In the genomic region with DNA sequence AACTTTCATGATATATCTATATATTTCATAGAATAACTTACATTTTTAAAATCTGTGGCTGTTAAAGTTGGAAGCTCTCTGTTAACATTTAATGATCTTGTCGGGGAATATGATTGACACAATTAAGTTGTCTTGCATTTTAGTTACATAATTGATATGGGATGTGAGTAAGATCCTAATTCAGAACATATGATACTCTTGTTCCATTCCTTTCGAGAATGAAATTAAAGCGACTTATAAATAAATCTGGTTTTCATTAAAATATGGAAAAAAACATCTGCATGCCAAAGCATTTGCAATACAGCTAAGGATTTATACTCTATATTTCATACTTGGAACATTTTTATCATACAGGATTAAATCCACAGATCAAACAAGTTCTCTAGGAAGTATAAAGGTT, we compare ENCODE assay signal across 14 cellular contexts.
"Had no signal": no experiment of that assay in that cellular context is flagged by ENCODE, and none has a peak within 500 bp of the region (broad histone marks: within the 10 kb centered on the region; RNA-seq: fewer than 3 reads in every experiment).

No MANE protein-coding gene starts in this region.

- H2AFZ ChIP-seq: parathyroid adenoma had no signal

- H3K27me3 Mint-ChIP-seq: dendritic cell treated with granulocyte-macrophage colony-stimulating factor and Interleukin-4, amounts not matched to agents 40 ng/mL and 50 ng/mL, for 4 days; naive B cell; stimulated activated naive B cell treated with anti-CD40 and anti-IgM and Interleukin-4, amounts not matched to agents 10 μg/mL and 1 μg/mL and 100 μg/mL, for 72 hours had no signal

- H3K4me3 Mint-ChIP-seq: activated naive CD8-positive, alpha-beta T cell treated with anti-CD3 and anti-CD28 coated beads, Interleukin-2, amount 10 ng/mL, durations not matched to agents 7 days and 5 days; activated T-helper 1 cell treated with anti-CD3 and anti-CD28 coated beads, Interleukin-12 subunit alpha, Interleukin-12 subunit beta, Interleukin-2, Interleukin-4 antibody, amounts not matched to agents 30 ng/mL and 10 ng/mL and 1 ng/mL, durations not matched to agents 14 hours and 24 hours and 36 hours; dendritic cell treated with granulocyte-macrophage colony-stimulating factor and Interleukin-4, amounts not matched to agents 40 ng/mL and 50 ng/mL, for 4 days; naive B cell; stimulated activated naive B cell treated with anti-CD40 and anti-IgM and Interleukin-4, amounts not matched to agents 10 μg/mL and 1 μg/mL and 100 μg/mL, for 72 hours had no signal

- H3K79me2 ChIP-seq: parathyroid adenoma had no signal

- H3K9me3 ChIP-seq: sigmoid colon, tibial artery had no signal

- H3K36me3 ChIP-seq: sigmoid colon, tibial artery had no signal

- H3K27me3 ChIP-seq: sigmoid colon, tibial artery had no signal

- H3K4me1 ChIP-seq: sigmoid colon, tibial artery had no signal

- H3K9ac ChIP-seq: parathyroid adenoma had no signal

- DNase-seq: activated CD4-positive, CD25-positive, alpha-beta regulatory T cell treated with anti-CD3 and anti-CD28 coated beads, Interleukin-2, amount 50 U/mL, for 72 hours; activated naive CD8-positive, alpha-beta T cell treated with anti-CD3 and anti-CD28 coated beads, Interleukin-2, amount 10 ng/mL, durations not matched to agents 7 days and 5 days; aorta; effector memory CD4-positive, alpha-beta T cell; islet precursor cell; naive B cell; sigmoid colon; stimulated activated CD4-positive, alpha-beta T cell treated with anti-CD3 and anti-CD28 coated beads, Interleukin-2, amount 100 ng/mL, for 48 hours; stimulated activated naive B cell treated with anti-CD40 and anti-IgM and Interleukin-4, amounts not matched to agents 10 μg/mL and 1 μg/mL and 100 μg/mL, for 72 hours; tibial artery had no signal

- H3K36me3 Mint-ChIP-seq: naive B cell; stimulated activated naive B cell treated with anti-CD40 and anti-IgM and Interleukin-4, amounts not matched to agents 10 μg/mL and 1 μg/mL and 100 μg/mL, for 72 hours had no signal

- H3K27ac ChIP-seq: parathyroid adenoma, sigmoid colon, tibial artery had no signal

- H3K9me3 Mint-ChIP-seq: activated naive CD8-positive, alpha-beta T cell treated with anti-CD3 and anti-CD28 coated beads, Interleukin-2, amount 10 ng/mL, durations not matched to agents 7 days and 5 days; activated T-helper 1 cell treated with anti-CD3 and anti-CD28 coated beads, Interleukin-12 subunit alpha, Interleukin-12 subunit beta, Interleukin-2, Interleukin-4 antibody, amounts not matched to agents 30 ng/mL and 10 ng/mL and 1 ng/mL, durations not matched to agents 14 hours and 24 hours and 36 hours; dendritic cell treated with granulocyte-macrophage colony-stimulating factor and Interleukin-4, amounts not matched to agents 40 ng/mL and 50 ng/mL, for 4 days; naive B cell; stimulated activated naive B cell treated with anti-CD40 and anti-IgM and Interleukin-4, amounts not matched to agents 10 μg/mL and 1 μg/mL and 100 μg/mL, for 72 hours had no signal

- H3K27ac Mint-ChIP-seq: activated naive CD8-positive, alpha-beta T cell treated with anti-CD3 and anti-CD28 coated beads, Interleukin-2, amount 10 ng/mL, durations not matched to agents 7 days and 5 days; activated T-helper 1 cell treated with anti-CD3 and anti-CD28 coated beads, Interleukin-12 subunit alpha, Interleukin-12 subunit beta, Interleukin-2, Interleukin-4 antibody, amounts not matched to agents 30 ng/mL and 10 ng/mL and 1 ng/mL, durations not matched to agents 14 hours and 24 hours and 36 hours; dendritic cell treated with granulocyte-macrophage colony-stimulating factor and Interleukin-4, amounts not matched to agents 40 ng/mL and 50 ng/mL, for 4 days; naive B cell; stimulated activated naive B cell treated with anti-CD40 and anti-IgM and Interleukin-4, amounts not matched to agents 10 μg/mL and 1 μg/mL and 100 μg/mL, for 72 hours had no signal

- ATAC-seq: stimulated activated naive B cell treated with anti-CD40 and anti-IgM and Interleukin-4, amounts not matched to agents 10 μg/mL and 1 μg/mL and 100 μg/mL, for 72 hours had no signal

- H3K4me3 ChIP-seq: lung, sigmoid colon, tibial artery had no signal
